In the genomic region with DNA sequence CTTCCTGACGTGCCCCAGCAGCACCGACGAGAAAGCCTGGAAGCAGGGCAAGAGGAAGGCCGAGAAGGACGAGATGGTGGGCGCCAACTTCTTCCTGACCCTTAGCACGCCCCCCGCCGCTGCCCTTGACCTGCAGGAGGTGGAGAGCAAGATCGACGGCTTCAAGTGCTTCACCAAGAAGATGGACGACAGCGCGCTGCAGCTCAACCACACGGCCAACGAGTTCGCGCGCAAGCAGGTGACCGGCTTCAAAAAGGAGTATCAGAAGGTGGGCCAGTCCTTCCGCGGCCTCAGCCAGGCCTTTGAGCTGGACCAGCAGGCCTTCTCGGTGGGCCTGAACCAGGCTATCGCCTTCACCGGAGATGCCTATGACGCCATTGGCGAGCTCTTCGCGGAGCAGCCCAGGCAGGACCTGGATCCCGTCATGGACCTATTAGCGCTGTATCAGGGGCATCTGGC, we compare ENCODE assay signal across 1 cellular context.
TF ChIP-seq lines count a peak whose summit lies in the region.

No MANE protein-coding gene starts in this region.

TF ChIP-seq in H1, 55 proteins besides CTCF, POLR2A, EP300 and RAD21 (continued from another document):
- TF ChIP-seq, protein P1, sequence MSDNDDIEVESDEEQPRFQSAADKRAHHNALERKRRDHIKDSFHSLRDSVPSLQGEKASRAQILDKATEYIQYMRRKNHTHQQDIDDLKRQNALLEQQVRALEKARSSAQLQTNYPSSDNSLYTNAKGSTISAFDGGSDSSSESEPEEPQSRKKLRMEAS (IDR thresholded peaks at IDR 0.05) = 0 out of 2 replicates have a peak, but pooled peaks have one; percentile 6
- no peak for TF ChIP-seq SIX5 (IDR thresholded peaks at IDR 0.05; ENCODE audit: low read depth, low read length)
